1 cellular context compared by ENCODE assay signal in genomic region chr10:113049881-113050280, GRCh38.
TF ChIP-seq lines count a peak whose summit lies in the region.

No MANE protein-coding gene starts in this region.

TF ChIP-seq in WTC11, 78 proteins besides CTCF, POLR2A, EP300 and RAD21 (continued from another document):
- no peak for TF ChIP-seq ESRRA (CRISPR knock-in tag; IDR thresholded peaks at IDR 0.05; ENCODE audit: borderline replicate concordance)
- TF ChIP-seq ZNF396 (CRISPR knock-in tag; IDR thresholded peaks at IDR 0.05; ENCODE audit: borderline replicate concordance), result no peak
- no peak for TF ChIP-seq ZNF423 (CRISPR knock-in tag; IDR thresholded peaks at IDR 0.05)
- TF ChIP-seq IRF1 (CRISPR knock-in tag; IDR thresholded peaks at IDR 0.05), result no peak
- TF ChIP-seq HMGXB4 (CRISPR knock-in tag; IDR thresholded peaks at IDR 0.05), result no peak
- TF ChIP-seq ZNF425 (CRISPR knock-in tag; conservative IDR thresholded peaks at IDR 0.05), result no peak
- no peak for TF ChIP-seq RORB (CRISPR knock-in tag; IDR thresholded peaks at IDR 0.05)
- no peak for TF ChIP-seq PREB (CRISPR knock-in tag; IDR thresholded peaks at IDR 0.05; ENCODE audit: borderline replicate concordance)
- no peak for TF ChIP-seq SP1 (CRISPR knock-in tag; conservative IDR thresholded peaks at IDR 0.05)
- TF ChIP-seq GRHL2 (CRISPR knock-in tag; IDR thresholded peaks at IDR 0.05; ENCODE audit: insufficient replicate concordance, severe bottlenecking), result no peak
